23 cellular contexts compared by ENCODE assay signal in the genomic region with DNA sequence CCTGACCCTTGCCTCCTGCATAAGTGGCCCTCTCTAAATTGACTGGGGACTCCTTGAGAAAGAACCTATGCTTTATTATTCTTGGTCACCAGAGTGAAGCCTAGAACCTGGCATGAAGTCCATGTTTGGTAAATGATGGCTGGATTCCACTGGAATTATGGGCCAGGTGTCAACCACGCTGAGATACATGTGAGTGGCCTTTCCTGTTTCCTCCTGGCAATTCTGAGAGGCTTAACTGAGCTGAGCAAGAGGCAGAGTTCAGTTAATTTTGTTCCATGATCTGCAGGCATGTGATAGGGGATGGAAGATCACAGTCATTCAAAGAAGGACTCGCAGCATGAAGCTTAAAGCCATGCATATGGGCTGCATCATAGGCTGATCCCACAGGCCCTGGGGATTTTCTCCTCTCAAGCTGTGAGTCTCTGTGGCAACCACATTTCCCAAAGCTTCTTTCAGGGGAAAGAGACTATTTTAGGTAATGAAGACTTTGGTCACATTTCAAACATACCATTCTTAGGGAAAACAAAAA.
DNase-seq lines count a peak whose midpoint lies in the region; ATAC-seq lines count a peak whose summit lies in the region.
"Had no signal": no experiment of that assay in that cellular context is flagged by ENCODE, and none has a peak within 500 bp of the region (broad histone marks: within the 10 kb centered on the region; RNA-seq: fewer than 3 reads in every experiment).

No MANE protein-coding gene starts in this region.

- no peak overlapping the region for H3K9ac ChIP-seq in BLaER1 treated with 17β-estradiol and CSF1 and Interleukin-3, amounts not matched to agents 10 nM and 100 nM

- no peak overlapping the region for H3K27ac ChIP-seq in BLaER1 treated with 17β-estradiol and CSF1 and Interleukin-3, amounts not matched to agents 10 nM and 100 nM
- H3K27ac ChIP-seq: 22Rv1, SJCRH30 had no signal

- H3K36me3 ChIP-seq in BLaER1 treated with 17β-estradiol and CSF1 and Interleukin-3, amounts not matched to agents 10 nM and 100 nM = no peaks in the 10 kb centered on the region
- H3K36me3 ChIP-seq: BE2C, SJCRH30 had no signal

- DNase-seq in NCI-H2029 (lab: John Stamatoyannopoulos, UW) (peak; percentile 50), NCI-H2029 treated with DMSO at 0.1 percent for 48 hours (lab: John Stamatoyannopoulos, UW) (no peak), cerebellum (ENCODE audit: low spot score) (peak; percentile 33), NCI-H446 (lab: John Stamatoyannopoulos, UW) (no peak), HPDE6-E6E7 (ENCODE audit: extremely low spot score) (no peak)
- no peak for DNase-seq in activated naive CD4-positive, alpha-beta T cell treated with Interleukin-2 at 50 U/mL for 16 hours
- DNase-seq: BE2C; CD4-positive, CD25-positive, alpha-beta regulatory T cell; DMS153; DND-41; KBM-7; NCI-H1048; NCI-H1417; NCI-H1694; NCI-H2081 treated with DMSO at 0.1 percent for 48 hours; NCI-H2171; NCI-H524 treated with DMSO at 0.1 percent for 48 hours; NCI-H774; SJCRH30 had no signal

- no peaks in the 10 kb centered on the region for H3K9me3 ChIP-seq in BLaER1 treated with 17β-estradiol and CSF1 and Interleukin-3, amounts not matched to agents 10 nM and 100 nM (replicated peaks in 1 of 11)
- H3K9me3 ChIP-seq: BE2C, SJCRH30 had no signal

- no peaks in the 10 kb centered on the region for H3K27me3 ChIP-seq in BLaER1 treated with 17β-estradiol and CSF1 and Interleukin-3, amounts not matched to agents 10 nM and 100 nM
- H3K27me3 ChIP-seq: BE2C had no signal

- peaks cover 0 to 17% (median 10%) of the 10 kb centered on the region in 10 experiments; a peak in 12 of 20 replicates for H3K4me1 ChIP-seq in BLaER1 treated with 17β-estradiol and CSF1 and Interleukin-3, amounts not matched to agents 10 nM and 100 nM
- H3K4me1 ChIP-seq: BE2C, SJCRH30 had no signal

- H4K20me1 ChIP-seq in BLaER1 treated with 17β-estradiol and CSF1 and Interleukin-3, amounts not matched to agents 10 nM and 100 nM = no peaks in the 10 kb centered on the region

- ATAC-seq in HG02642 (IDR thresholded peaks at IDR 0.05; ENCODE audit: poor library complexity, unreplicated experiment) = peak; percentile 46
- ATAC-seq: SK-N-SH treated with all-trans-retinoic acid at 6 μM for 48 hours had no signal

- H3K4me2 ChIP-seq in BLaER1 treated with 17β-estradiol and CSF1 and Interleukin-3, amounts not matched to agents 10 nM and 100 nM = peak overlapping the region in 8 of 11 experiments; percentile 2 to 60 (median 41); a peak in 12 of 22 replicates

- H3K4me3 ChIP-seq in BLaER1 treated with 17β-estradiol and CSF1 and Interleukin-3, amounts not matched to agents 10 nM and 100 nM = no peak overlapping the region
- H3K4me3 ChIP-seq: SJCRH30 had no signal

Comparison
In these comparisons a context has a peak if more than half of its experiments do, and no peak if none do; other contexts are left out.
1. DNase-seq: peak in NCI-H2029 (single experiment) and cerebellum (single experiment); none in NCI-H2029 treated with DMSO at 0.1 percent for 48 hours (single experiment), NCI-H446 (0 of 2), activated naive CD4-positive, alpha-beta T cell treated with Interleukin-2 at 50 U/mL for 16 hours (single experiment) and HPDE6-E6E7 (single experiment).